In genomic region chr9:93197670-93198069, GRCh38 we compare ENCODE assay signal across 28 cellular contexts. TPM values are rescaled to one million over a fixed set of nuclear protein-coding genes. Genes with fewer than 3 reads are reported as not detected.
DNase-seq lines count a peak whose midpoint lies in the region; ATAC-seq and TF ChIP-seq lines count a peak whose summit lies in the region.
"Had no signal": no experiment of that assay in that cellular context is flagged by ENCODE, and none has a peak within 500 bp of the region (broad histone marks: within the 10 kb centered on the region; RNA-seq: fewer than 3 reads in every experiment).

No MANE protein-coding gene starts in this region.

- ATAC-seq in Right ventricle myocardium superior (ENCODE audit: poor library complexity) (no peak), lower lobe of right lung (no peak)
- ATAC-seq: left lung, psoas muscle had no signal

- H3K27me3 ChIP-seq in lower lobe of right lung (ENCODE audit: low read depth) (no peaks in the 10 kb centered on the region), stomach smooth muscle (ENCODE audit: control insufficient read depth in 1 of 2, insufficient read depth in 2 of 2, low read length in 2 of 2) (no peaks in the 10 kb centered on the region), stomach (no peaks in the 10 kb centered on the region)
- H3K27me3 ChIP-seq: adrenal gland, left lung, testis, uterus had no signal

- H3K9me3 ChIP-seq in lower lobe of right lung (no peaks in the 10 kb centered on the region), stomach smooth muscle (ENCODE audit: control insufficient read depth in 2 of 2, low read length in 2 of 2) (no peaks in the 10 kb centered on the region), stomach (no peaks in the 10 kb centered on the region)
- H3K9me3 ChIP-seq: adrenal gland, Caco-2, left lung, neutrophil, psoas muscle, SK-N-SH, testis, uterus had no signal

- intact Hi-C loops in Right ventricle myocardium superior (cut with DNase I), result no loop called here
- intact Hi-C loops in cardiac septum (cut with DNase I), result no loop called here
- intact Hi-C loops in lower lobe of right lung (cut with DNase I), result no loop called here
- intact Hi-C loops in stomach (cut with DNase I; ENCODE audit: low total_unique reads), result no loop called here

- H3K4me1 ChIP-seq in lower lobe of right lung, result no peaks in the 10 kb centered on the region
- H3K4me1 ChIP-seq in stomach smooth muscle (ENCODE audit: control insufficient read depth, insufficient read depth, low read length), result peaks cover 76% of the 10 kb centered on the region
- peaks cover 34 to 74% (median 48%) of the 10 kb centered on the region in 4 donors for H3K4me1 ChIP-seq in stomach
- H3K4me1 ChIP-seq: adrenal gland, left lung, uterus had no signal

- H3K27ac ChIP-seq in cingulate gyrus (ENCODE audit: low read depth, low read length) (peak overlapping the region; percentile 69), lower lobe of right lung (no peak overlapping the region), stomach smooth muscle (ENCODE audit: low read length) (peak overlapping the region; percentile 49), stomach (peak overlapping the region in 1 of 5 donors; percentile 46)
- H3K27ac ChIP-seq: adrenal gland, left lung, neutrophil, psoas muscle, testis, uterus had no signal

- TF ChIP-seq EP300 in stomach (IDR thresholded peaks at IDR 0.05), result no peak

- DNase-seq in Right ventricle myocardium superior (peak; percentile 35), cardiac septum (ENCODE audit: low spot score) (no peak), lower lobe of right lung (peak; percentile 48), NOMO-1 treated with dmso at 0.1 percent for 144 hours (lab: John Stamatoyannopoulos, UW; ENCODE audit: unreplicated experiment) (no peak), dedifferentiated amniotic fluid mesenchymal stem cell (ENCODE audit: extremely low spot score) (no peak), stomach (no peak)
- DNase-seq: 8988T; activated CD4-positive, CD25-positive, alpha-beta regulatory T cell; activated gamma-delta T cell treated with Interleukin-2 at 50 U/mL for 16 hours; activated T-cell treated with anti-CD3 and anti-CD28 coated beads, Interleukin-2, amount 50 U/mL, for 24 hours; adrenal gland; effector CD4-positive, alpha-beta T cell; GDM1; IMR-90; naive B cell; NCI-H146; NCI-H774; SK-N-SH; stimulated activated naive CD4-positive, alpha-beta T cell; testis; uterus had no signal

- no peaks in the 10 kb centered on the region for H3K36me3 ChIP-seq in lower lobe of right lung
- H3K36me3 ChIP-seq in stomach smooth muscle (ENCODE audit: control insufficient read depth in 2 of 2, insufficient read depth in 2 of 2, low read length in 2 of 2), result no peaks in the 10 kb centered on the region
- no peaks in the 10 kb centered on the region for H3K36me3 ChIP-seq in stomach
- H3K36me3 ChIP-seq: adrenal gland, left lung, neutrophil, uterus had no signal

- TF ChIP-seq CTCF in lower lobe of right lung (IDR thresholded peaks at IDR 0.05) (no peak), stomach (IDR thresholded peaks at IDR 0.05) (no peak)

- 57 to 72% (median 67%) methylated on average over 7 to 9 of the region's 9 CpGs for WGBS in stomach, 5 donors

- no peak overlapping the region for H3K9ac ChIP-seq in stomach smooth muscle (ENCODE audit: low read length in 2 of 2)
- H3K9ac ChIP-seq: SK-N-SH had no signal

- TF ChIP-seq POLR2A in stomach (IDR thresholded peaks at IDR 0.05), result no peak

- H3K4me3 ChIP-seq in lower lobe of right lung (no peak overlapping the region), stomach smooth muscle (ENCODE audit: low read length in 2 of 2) (no peak overlapping the region), stomach (no peak overlapping the region)
- H3K4me3 ChIP-seq: adrenal gland, left lung, psoas muscle, testis, uterus had no signal

RNA-seq across cellular contexts. Expression of gene WNK2, which starts 13.7 kb away (rescaled TPM):
- total RNA-seq in Right ventricle myocardium superior, result 222 TPM
- 123 TPM for total RNA-seq in cardiac septum
- 7.7 TPM for total RNA-seq in lower lobe of right lung
- 100 to 1,000 TPM in 2 of 5 donors, 10 to 100 TPM in 2, 1 to 10 TPM in 1; 1.2 to 700 (median 33.5) TPM for total RNA-seq in stomach
- polyA plus RNA-seq in stomach, result 10 to 100 TPM in 1 of 3 donors, 1 to 10 TPM in 2; 2.9 to 13.8 (median 8.8) TPM
- total RNA-seq: IMR-90 had no signal
- polyA plus RNA-seq: CD14-positive monocyte, IMR-90 had no signal

Comparison
In these comparisons a context has a peak if more than half of its experiments do, and no peak if none do; other contexts are left out.
1. DNase-seq: peak in Right ventricle myocardium superior (single experiment) and lower lobe of right lung (single experiment); none in cardiac septum (single experiment), NOMO-1 treated with dmso at 0.1 percent for 144 hours (single experiment), dedifferentiated amniotic fluid mesenchymal stem cell (single experiment) and stomach (single experiment).